Comparison of ENCODE assay signal across 1 cellular context in the genomic region with DNA sequence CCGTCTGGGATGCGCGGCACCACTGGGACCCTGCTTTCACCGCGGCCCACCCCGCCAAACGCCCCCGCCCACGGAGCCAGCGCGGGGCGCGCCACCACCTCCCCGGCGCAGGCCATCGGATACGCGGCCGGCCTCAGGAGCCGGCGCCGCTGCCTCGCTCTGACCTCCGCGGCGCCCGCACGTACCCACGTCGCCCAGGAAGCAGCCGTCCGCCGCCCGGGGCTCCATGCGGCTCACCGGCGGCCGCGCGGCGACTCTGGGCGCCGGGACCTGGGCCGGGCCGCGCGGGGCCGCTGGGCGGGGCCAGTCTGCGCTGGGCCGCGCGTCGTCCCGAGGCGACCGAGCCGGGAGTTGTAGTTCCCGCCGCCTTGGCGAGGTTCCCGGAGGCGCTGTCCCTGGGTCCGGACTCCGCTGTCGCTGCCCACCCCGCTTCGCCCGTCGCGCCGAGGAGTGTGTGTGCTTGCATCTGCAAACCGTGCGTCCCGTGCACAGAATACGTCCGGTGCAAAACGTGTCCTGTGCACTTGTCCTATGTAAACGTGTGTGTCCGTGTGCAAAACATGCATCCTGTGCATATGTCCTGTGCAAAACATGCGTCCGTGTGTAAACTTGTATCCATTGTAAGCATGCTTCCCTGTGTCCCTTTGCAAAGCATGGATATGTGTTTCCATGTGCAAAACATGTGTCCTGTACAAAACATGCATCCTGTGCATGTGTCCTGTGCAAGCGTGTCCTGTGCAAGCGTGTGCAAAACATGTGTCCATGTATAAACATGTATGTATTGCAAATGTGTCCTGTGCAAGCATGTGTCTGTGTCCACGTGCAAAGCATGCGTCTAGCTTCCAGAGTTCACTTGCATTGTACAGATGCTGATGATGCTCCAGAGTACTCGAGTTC.
TF ChIP-seq lines count a peak whose summit lies in the region.

A gene with protein sequence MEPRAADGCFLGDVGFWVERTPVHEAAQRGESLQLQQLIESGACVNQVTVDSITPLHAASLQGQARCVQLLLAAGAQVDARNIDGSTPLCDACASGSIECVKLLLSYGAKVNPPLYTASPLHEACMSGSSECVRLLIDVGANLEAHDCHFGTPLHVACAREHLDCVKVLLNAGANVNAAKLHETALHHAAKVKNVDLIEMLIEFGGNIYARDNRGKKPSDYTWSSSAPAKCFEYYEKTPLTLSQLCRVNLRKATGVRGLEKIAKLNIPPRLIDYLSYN (minus strand): TSS at position 272 of the 897 bp plus-strand sequence. CDS start 44 bp downstream, at position 228.

TF ChIP-seq in K562, 482 proteins besides CTCF, POLR2A, EP300 and RAD21 (continued from another document and continues in another):
- TF ChIP-seq, protein P1, sequence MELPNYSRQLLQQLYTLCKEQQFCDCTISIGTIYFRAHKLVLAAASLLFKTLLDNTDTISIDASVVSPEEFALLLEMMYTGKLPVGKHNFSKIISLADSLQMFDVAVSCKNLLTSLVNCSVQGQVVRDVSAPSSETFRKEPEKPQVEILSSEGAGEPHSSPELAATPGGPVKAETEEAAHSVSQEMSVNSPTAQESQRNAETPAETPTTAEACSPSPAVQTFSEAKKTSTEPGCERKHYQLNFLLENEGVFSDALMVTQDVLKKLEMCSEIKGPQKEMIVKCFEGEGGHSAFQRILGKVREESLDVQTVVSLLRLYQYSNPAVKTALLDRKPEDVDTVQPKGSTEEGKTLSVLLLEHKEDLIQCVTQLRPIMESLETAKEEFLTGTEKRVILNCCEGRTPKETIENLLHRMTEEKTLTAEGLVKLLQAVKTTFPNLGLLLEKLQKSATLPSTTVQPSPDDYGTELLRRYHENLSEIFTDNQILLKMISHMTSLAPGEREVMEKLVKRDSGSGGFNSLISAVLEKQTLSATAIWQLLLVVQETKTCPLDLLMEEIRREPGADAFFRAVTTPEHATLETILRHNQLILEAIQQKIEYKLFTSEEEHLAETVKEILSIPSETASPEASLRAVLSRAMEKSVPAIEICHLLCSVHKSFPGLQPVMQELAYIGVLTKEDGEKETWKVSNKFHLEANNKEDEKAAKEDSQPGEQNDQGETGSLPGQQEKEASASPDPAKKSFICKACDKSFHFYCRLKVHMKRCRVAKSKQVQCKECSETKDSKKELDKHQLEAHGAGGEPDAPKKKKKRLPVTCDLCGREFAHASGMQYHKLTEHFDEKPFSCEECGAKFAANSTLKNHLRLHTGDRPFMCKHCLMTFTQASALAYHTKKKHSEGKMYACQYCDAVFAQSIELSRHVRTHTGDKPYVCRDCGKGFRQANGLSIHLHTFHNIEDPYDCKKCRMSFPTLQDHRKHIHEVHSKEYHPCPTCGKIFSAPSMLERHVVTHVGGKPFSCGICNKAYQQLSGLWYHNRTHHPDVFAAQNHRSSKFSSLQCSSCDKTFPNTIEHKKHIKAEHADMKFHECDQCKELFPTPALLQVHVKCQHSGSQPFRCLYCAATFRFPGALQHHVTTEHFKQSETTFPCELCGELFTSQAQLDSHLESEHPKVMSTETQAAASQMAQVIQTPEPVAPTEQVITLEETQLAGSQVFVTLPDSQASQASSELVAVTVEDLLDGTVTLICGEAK (IDR thresholded peaks at IDR 0.05) = 0 out of 2 replicates have a peak, but pooled peaks have one; percentile 14
- TF ChIP-seq, protein P1 (CRISPR knock-in tag; IDR thresholded peaks at IDR 0.05) = no peak
- TF ChIP-seq ZNF23 (CRISPR knock-in tag; IDR thresholded peaks at IDR 0.05) = no peak
- no peak for TF ChIP-seq CGGBP1 (CRISPR knock-in tag; IDR thresholded peaks at IDR 0.05)
- TF ChIP-seq MCM3 (IDR thresholded peaks at IDR 0.05) = no peak
- TF ChIP-seq JUND (IDR thresholded peaks at IDR 0.05; ENCODE audit: borderline replicate concordance, low read depth, low read length) = no peak
- TF ChIP-seq JUND (tag; IDR thresholded peaks at IDR 0.05; ENCODE audit: borderline replicate concordance, low read depth, low read length) = 0 out of 3 replicates have a peak, but pooled peaks have one; percentile 22
- TF ChIP-seq TCF15 (CRISPR knock-in tag; IDR thresholded peaks at IDR 0.05) = no peak
- TF ChIP-seq ZNF76 (CRISPR knock-in tag; IDR thresholded peaks at IDR 0.05; ENCODE audit: borderline replicate concordance) = no peak
- no peak for TF ChIP-seq POLR2B (IDR thresholded peaks at IDR 0.05; ENCODE audit: low read depth, partially characterized antibody)
- TF ChIP-seq E2F5 (CRISPR knock-in tag; IDR thresholded peaks at IDR 0.05) = 0 out of 2 replicates have a peak, but pooled peaks have one; percentile 68
- no peak for TF ChIP-seq SMC3 (conservative IDR thresholded peaks at IDR 0.05; ENCODE audit: insufficient read depth, low read depth, low read length)
- no peak for TF ChIP-seq ZNF586 (CRISPR knock-in tag; conservative IDR thresholded peaks at IDR 0.05)
- TF ChIP-seq ZNF282 (CRISPR knock-in tag; IDR thresholded peaks at IDR 0.05) = no peak
- no peak for TF ChIP-seq NCOA4 (IDR thresholded peaks at IDR 0.05; ENCODE audit: partially characterized antibody)
- TF ChIP-seq ZNF280B (CRISPR knock-in tag; IDR thresholded peaks at IDR 0.05) = no peak
- TF ChIP-seq SNAPC5 (CRISPR knock-in tag; IDR thresholded peaks at IDR 0.05) = no peak
- TF ChIP-seq POLR2G (IDR thresholded peaks at IDR 0.05; ENCODE audit: low read depth, low read length) = peak; percentile 90
- no peak for TF ChIP-seq TAL1 (IDR thresholded peaks at IDR 0.05)
- no peak for TF ChIP-seq MBD1 (CRISPR knock-in tag; IDR thresholded peaks at IDR 0.05)
- no peak for TF ChIP-seq MEF2A (IDR thresholded peaks at IDR 0.05; ENCODE audit: control insufficient read depth, low read depth, low read length)
- TF ChIP-seq POLR2H (tag; IDR thresholded peaks at IDR 0.05; ENCODE audit: low read depth) = no peak
- no peak for TF ChIP-seq JUN (IDR thresholded peaks at IDR 0.05; ENCODE audit: borderline replicate concordance, low read depth, low read length)
- no peak for TF ChIP-seq JUN (CRISPR knock-in tag; IDR thresholded peaks at IDR 0.05; ENCODE audit: borderline replicate concordance)
- TF ChIP-seq, protein P2, sequence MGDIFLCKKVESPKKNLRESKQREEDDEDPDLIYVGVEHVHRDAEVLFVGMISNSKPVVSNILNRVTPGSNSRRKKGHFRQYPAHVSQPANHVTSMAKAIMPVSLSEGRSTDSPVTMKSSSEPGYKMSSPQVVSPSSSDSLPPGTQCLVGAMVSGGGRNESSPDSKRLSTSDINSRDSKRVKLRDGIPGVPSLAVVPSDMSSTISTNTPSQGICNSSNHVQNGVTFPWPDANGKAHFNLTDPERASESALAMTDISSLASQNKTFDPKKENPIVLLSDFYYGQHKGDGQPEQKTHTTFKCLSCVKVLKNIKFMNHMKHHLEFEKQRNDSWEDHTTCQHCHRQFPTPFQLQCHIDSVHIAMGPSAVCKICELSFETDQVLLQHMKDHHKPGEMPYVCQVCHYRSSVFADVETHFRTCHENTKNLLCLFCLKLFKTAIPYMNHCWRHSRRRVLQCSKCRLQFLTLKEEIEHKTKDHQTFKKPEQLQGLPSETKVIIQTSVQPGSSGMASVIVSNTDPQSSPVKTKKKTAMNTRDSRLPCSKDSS (IDR thresholded peaks at IDR 0.05; ENCODE audit: low read depth, partially characterized antibody) = no peak
- no peak for TF ChIP-seq ESRRA (IDR thresholded peaks at IDR 0.05; ENCODE audit: borderline replicate concordance, low read depth)
- no peak for TF ChIP-seq ZNF354B (CRISPR knock-in tag; IDR thresholded peaks at IDR 0.05)
- TF ChIP-seq PHF20 (IDR thresholded peaks at IDR 0.05; ENCODE audit: partially characterized antibody) = no peak
- peak; percentile 48; the same call in 1 of the 2 replicates for TF ChIP-seq NR1H2 (CRISPR knock-in tag; IDR thresholded peaks at IDR 0.05)
- no peak for TF ChIP-seq ZNF347 (CRISPR knock-in tag; IDR thresholded peaks at IDR 0.05; ENCODE audit: low read depth)
- TF ChIP-seq, protein P3, sequence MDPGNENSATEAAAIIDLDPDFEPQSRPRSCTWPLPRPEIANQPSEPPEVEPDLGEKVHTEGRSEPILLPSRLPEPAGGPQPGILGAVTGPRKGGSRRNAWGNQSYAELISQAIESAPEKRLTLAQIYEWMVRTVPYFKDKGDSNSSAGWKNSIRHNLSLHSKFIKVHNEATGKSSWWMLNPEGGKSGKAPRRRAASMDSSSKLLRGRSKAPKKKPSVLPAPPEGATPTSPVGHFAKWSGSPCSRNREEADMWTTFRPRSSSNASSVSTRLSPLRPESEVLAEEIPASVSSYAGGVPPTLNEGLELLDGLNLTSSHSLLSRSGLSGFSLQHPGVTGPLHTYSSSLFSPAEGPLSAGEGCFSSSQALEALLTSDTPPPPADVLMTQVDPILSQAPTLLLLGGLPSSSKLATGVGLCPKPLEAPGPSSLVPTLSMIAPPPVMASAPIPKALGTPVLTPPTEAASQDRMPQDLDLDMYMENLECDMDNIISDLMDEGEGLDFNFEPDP (CRISPR knock-in tag; IDR thresholded peaks at IDR 0.05) = no peak
- TF ChIP-seq BCOR (IDR thresholded peaks at IDR 0.05) = no peak
- TF ChIP-seq TCF7L2 (IDR thresholded peaks at IDR 0.05; ENCODE audit: low read depth, low read length) = no peak
- TF ChIP-seq ZNF146 (CRISPR knock-in tag; IDR thresholded peaks at IDR 0.05; ENCODE audit: unreplicated experiment) = no peak
- TF ChIP-seq SLC30A9 (CRISPR knock-in tag; IDR thresholded peaks at IDR 0.05) = no peak
